In the genomic region with DNA sequence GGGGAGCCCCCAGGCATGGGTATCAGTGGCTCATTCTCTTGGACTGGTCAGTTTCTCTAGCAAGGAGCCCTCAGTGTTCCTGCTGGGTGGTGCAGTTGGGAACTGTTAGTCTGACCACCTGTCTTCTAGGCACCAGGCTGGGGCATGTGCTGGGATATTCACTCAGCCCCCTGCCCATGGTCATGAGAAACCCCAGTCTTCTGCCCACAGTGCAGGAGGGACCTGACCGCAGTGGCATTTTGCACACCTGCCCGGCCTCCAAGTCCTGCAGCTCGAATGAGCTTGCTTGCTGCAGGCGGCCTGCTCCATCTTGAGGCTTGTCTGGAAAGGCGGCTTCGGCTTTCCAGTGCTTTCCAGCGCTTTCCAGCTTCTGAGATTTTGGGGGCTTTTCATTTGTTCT, we compare ENCODE assay signal across 24 cellular contexts.
"Had no signal": no experiment of that assay in that cellular context is flagged by ENCODE, and none has a peak within 500 bp of the region (broad histone marks: within the 10 kb centered on the region; RNA-seq: fewer than 3 reads in every experiment).

No MANE protein-coding gene starts in this region.

- ATAC-seq: activated T-helper 17 cell treated with anti-CD3 and anti-CD28 coated beads, Interleukin-2, amount 50 U/mL, for 72 hours; SK-N-SH treated with all-trans-retinoic acid at 6 μM for 48 hours had no signal

- H3K27ac ChIP-seq: brain microvascular endothelial cell, cardiac muscle cell, Peyer's patch, SJSA1 had no signal

- H3K27me3 Mint-ChIP-seq: activated B cell treated with CpG ODN at 0.5 μM for 24 hours; activated CD4-positive, alpha-beta memory T cell treated with anti-CD3 and anti-CD28 coated beads for 36 hours; activated CD4-positive, alpha-beta T cell treated with anti-CD3 and anti-CD28 coated beads, Interleukin-2, amount 10 ng/mL, durations not matched to agents 7 days and 5 days; activated naive CD4-positive, alpha-beta T cell treated with anti-CD3 and anti-CD28 coated beads, Interleukin-2, amount 10 ng/mL, durations not matched to agents 7 days and 5 days; activated naive CD8-positive, alpha-beta T cell treated with anti-CD3 and anti-CD28 coated beads for 36 hours; activated T-helper 17 cell treated with anti-CD3 and anti-CD28 coated beads, Interleukin-2, amount 50 U/mL, for 72 hours had no signal

- H3K4me3 Mint-ChIP-seq: activated B cell treated with CpG ODN at 0.5 μM for 24 hours; activated CD4-positive, alpha-beta memory T cell treated with anti-CD3 and anti-CD28 coated beads for 36 hours; activated CD4-positive, alpha-beta T cell treated with anti-CD3 and anti-CD28 coated beads, Interleukin-2, amount 10 ng/mL, durations not matched to agents 7 days and 5 days; activated naive CD4-positive, alpha-beta T cell treated with anti-CD3 and anti-CD28 coated beads, Interleukin-2, amount 10 ng/mL, durations not matched to agents 7 days and 5 days; activated naive CD8-positive, alpha-beta T cell treated with anti-CD3 and anti-CD28 coated beads for 36 hours; activated T-helper 17 cell treated with anti-CD3 and anti-CD28 coated beads, Interleukin-2, amount 50 U/mL, for 72 hours; T-helper 1 cell treated with Interleukin-12 subunit alpha and Interleukin-12 subunit beta and Interleukin-4 antibody, amounts not matched to agents 30 μg/mL and 1 μg/mL, for 36 hours had no signal

- H3K9me3 Mint-ChIP-seq: activated B cell treated with CpG ODN at 0.5 μM for 24 hours; activated CD4-positive, alpha-beta memory T cell treated with anti-CD3 and anti-CD28 coated beads for 36 hours; activated T-helper 17 cell treated with anti-CD3 and anti-CD28 coated beads, Interleukin-2, amount 50 U/mL, for 72 hours had no signal

- H3K36me3 ChIP-seq: brain microvascular endothelial cell, cardiac muscle cell, MG63, Peyer's patch, SJSA1 had no signal

- H3K4me3 ChIP-seq: cardiac muscle cell, MG63, Peyer's patch, SJSA1 had no signal

- DNase-seq: activated B cell treated with CpG ODN at 0.5 μM for 24 hours; activated CD4-positive, alpha-beta T cell treated with anti-CD3 and anti-CD28 coated beads for 1 hour; activated CD4-positive, alpha-beta T cell treated with anti-CD3 and anti-CD28 coated beads, Interleukin-2, amount 10 ng/mL, durations not matched to agents 7 days and 5 days; activated gamma-delta T cell treated with Interleukin-2 at 50 U/mL for 16 hours; activated naive CD4-positive, alpha-beta T cell treated with anti-CD3 and anti-CD28 coated beads, Interleukin-2, amount 10 ng/mL, durations not matched to agents 7 days and 5 days; activated naive CD8-positive, alpha-beta T cell treated with anti-CD3 and anti-CD28 coated beads for 36 hours; activated T-cell treated with anti-CD3 and anti-CD28 coated beads for 4 hours; activated T-cell treated with anti-CD3 and anti-CD28 coated beads, Interleukin-2, amount 50 U/mL, for 48 hours; brain microvascular endothelial cell; KG1; MG63; NCI-H1930; NCI-H2171; NCI-H2227 treated with DMSO at 0.1 percent for 48 hours; NCI-H526; NCI-H774; Peyer's patch; SHP77 had no signal

- H3K36me3 Mint-ChIP-seq: activated naive CD4-positive, alpha-beta T cell treated with anti-CD3 and anti-CD28 coated beads, Interleukin-2, amount 10 ng/mL, durations not matched to agents 7 days and 5 days had no signal

- H3K27me3 ChIP-seq: brain microvascular endothelial cell, cardiac muscle cell, MG63, Peyer's patch, SJSA1 had no signal

- H3K27ac Mint-ChIP-seq: activated B cell treated with CpG ODN at 0.5 μM for 24 hours; activated CD4-positive, alpha-beta memory T cell treated with anti-CD3 and anti-CD28 coated beads for 36 hours; activated CD4-positive, alpha-beta T cell treated with anti-CD3 and anti-CD28 coated beads, Interleukin-2, amount 10 ng/mL, durations not matched to agents 7 days and 5 days; activated naive CD4-positive, alpha-beta T cell treated with anti-CD3 and anti-CD28 coated beads, Interleukin-2, amount 10 ng/mL, durations not matched to agents 7 days and 5 days; activated naive CD8-positive, alpha-beta T cell treated with anti-CD3 and anti-CD28 coated beads for 36 hours; activated T-helper 17 cell treated with anti-CD3 and anti-CD28 coated beads, Interleukin-2, amount 50 U/mL, for 72 hours; T-helper 1 cell treated with Interleukin-12 subunit alpha and Interleukin-12 subunit beta and Interleukin-4 antibody, amounts not matched to agents 30 μg/mL and 1 μg/mL, for 36 hours had no signal

- H3K9me3 ChIP-seq: MG63, Peyer's patch, SJSA1 had no signal
